In genomic region chr4:57070461-57070860, GRCh38 we compare ENCODE assay signal across 15 cellular contexts. TPM values are rescaled to one million over a fixed set of nuclear protein-coding genes. Genes with fewer than 3 reads are reported as not detected.
"Had no signal": no experiment of that assay in that cellular context is flagged by ENCODE, and none has a peak within 500 bp of the region (broad histone marks: within the 10 kb centered on the region; RNA-seq: fewer than 3 reads in every experiment).

No MANE protein-coding gene starts in this region.

- H3K27me3 ChIP-seq: heart right ventricle, suprapubic skin, upper lobe of right lung had no signal

- H3K27ac Mint-ChIP-seq: activated CD4-positive, alpha-beta memory T cell treated with anti-CD3 and anti-CD28 coated beads for 36 hours; activated naive CD8-positive, alpha-beta T cell treated with anti-CD3 and anti-CD28 coated beads for 36 hours had no signal

- H3K4me3 Mint-ChIP-seq: activated CD4-positive, alpha-beta memory T cell treated with anti-CD3 and anti-CD28 coated beads for 36 hours; activated naive CD8-positive, alpha-beta T cell treated with anti-CD3 and anti-CD28 coated beads for 36 hours had no signal

- H3K36me3 Mint-ChIP-seq: activated CD4-positive, alpha-beta memory T cell treated with anti-CD3 and anti-CD28 coated beads for 36 hours; activated naive CD8-positive, alpha-beta T cell treated with anti-CD3 and anti-CD28 coated beads for 36 hours had no signal

- H3K36me3 ChIP-seq: suprapubic skin, upper lobe of right lung had no signal

- H3K27me3 Mint-ChIP-seq: activated naive CD8-positive, alpha-beta T cell treated with anti-CD3 and anti-CD28 coated beads for 36 hours had no signal

- DNase-seq: activated CD4-positive, alpha-beta memory T cell treated with anti-CD3 and anti-CD28 coated beads for 36 hours; activated gamma-delta T cell; activated naive CD8-positive, alpha-beta T cell treated with anti-CD3 and anti-CD28 coated beads for 36 hours; activated T-cell treated with anti-CD3 and anti-CD28 coated beads, Interleukin-2, amount 50 U/mL, for 48 hours; heart right ventricle; left ventricle myocardium superior; psoas muscle; stimulated activated CD4-positive, alpha-beta T cell treated with anti-CD3 and anti-CD28 coated beads, Interleukin-2, amount 100 ng/mL, for 24 hours; stimulated activated naive CD8-positive, alpha-beta T cell treated with anti-CD3 and anti-CD28 coated beads, Interleukin-15, Interleukin-2, amounts not matched to agents 100 U/mL and 50 U/mL, for 24 hours; T-helper 2 cell; upper lobe of right lung had no signal

- FAIRE-seq: colon, frontal cortex, islet of Langerhans had no signal

- ATAC-seq: stimulated activated naive CD8-positive, alpha-beta T cell treated with anti-CD3 and anti-CD28 coated beads, Interleukin-15, Interleukin-2, amounts not matched to agents 100 U/mL and 50 U/mL, for 24 hours had no signal

- H3K4me1 Mint-ChIP-seq: activated naive CD8-positive, alpha-beta T cell treated with anti-CD3 and anti-CD28 coated beads for 36 hours had no signal

- H3K4me3 ChIP-seq: heart right ventricle, psoas muscle, suprapubic skin, upper lobe of right lung had no signal

- H3K9me3 ChIP-seq: heart right ventricle, psoas muscle, suprapubic skin, upper lobe of right lung had no signal

- H3K9me3 Mint-ChIP-seq: activated CD4-positive, alpha-beta memory T cell treated with anti-CD3 and anti-CD28 coated beads for 36 hours had no signal

- H3K27ac ChIP-seq: psoas muscle, suprapubic skin, upper lobe of right lung had no signal

RNA-seq across cellular contexts. Expression of gene IGFBP7, which starts 39.7 kb away (rescaled TPM):
- total RNA-seq: activated CD4-positive, alpha-beta memory T cell treated with anti-CD3 and anti-CD28 coated beads for 36 hours; activated naive CD8-positive, alpha-beta T cell treated with anti-CD3 and anti-CD28 coated beads for 36 hours had no signal
